18 cellular contexts compared by ENCODE assay signal in genomic region chr5:128877476-128877875, GRCh38.
DNase-seq lines count a peak whose midpoint lies in the region; ATAC-seq and TF ChIP-seq lines count a peak whose summit lies in the region.
"Had no signal": no experiment of that assay in that cellular context is flagged by ENCODE, and none has a peak within 500 bp of the region (broad histone marks: within the 10 kb centered on the region; RNA-seq: fewer than 3 reads in every experiment).

No MANE protein-coding gene starts in this region.

- DNase-seq in cardiac muscle cell (ENCODE audit: low read depth in 1 of 2, low spot score in 1 of 2) (no peak), left ventricle myocardium superior (no peak), iPS-NIHi11 (ENCODE audit: low spot score) (peak; percentile 17), neural progenitor cell (ENCODE audit: low spot score) (peak; percentile 4), DMS153 (lab: John Stamatoyannopoulos, UW) (no peak)
- DNase-seq in activated CD8-positive, alpha-beta T cell treated with anti-CD3 and anti-CD28 coated beads for 36 hours = no peak
- DNase-seq: Caco-2; CD4-positive, CD25-positive, alpha-beta regulatory T cell; CD8-positive, alpha-beta T cell; DMS79; EL; GF-D8; H7; HCEC 1CT had no signal

- no peaks in the 10 kb centered on the region for H4K20me1 ChIP-seq in neural progenitor cell (ENCODE audit: low read depth)
- H4K20me1 ChIP-seq: BLaER1 had no signal

- CTCF ChIA-PET in activated CD8-positive, alpha-beta T cell treated with anti-CD3 and anti-CD28 coated beads for 36 hours (lab: Charles Lee) = no interaction called here

- H3K4me1 ChIP-seq in cardiac muscle cell (ENCODE audit: low read depth) (peaks cover 41% of the 10 kb centered on the region), neural progenitor cell (peaks cover 8% of the 10 kb centered on the region)
- H3K4me1 ChIP-seq: Caco-2 had no signal

- no peak for TF ChIP-seq CTCF in cardiac muscle cell (IDR thresholded peaks at IDR 0.05; ENCODE audit: low read depth, low read length)
- TF ChIP-seq CTCF in neural progenitor cell (IDR thresholded peaks at IDR 0.05) = no peak
- TF ChIP-seq CTCF in activated CD8-positive, alpha-beta T cell treated with anti-CD3 and anti-CD28 coated beads for 36 hours (IDR thresholded peaks at IDR 0.05) = no peak

- H3K36me3 ChIP-seq in cardiac muscle cell = no peaks in the 10 kb centered on the region
- H3K36me3 ChIP-seq in neural progenitor cell = no peaks in the 10 kb centered on the region
- H3K36me3 ChIP-seq: BLaER1 had no signal

- no peak overlapping the region for H3K27ac Mint-ChIP-seq in neural progenitor cell
- H3K27ac Mint-ChIP-seq in activated CD8-positive, alpha-beta T cell treated with anti-CD3 and anti-CD28 coated beads for 36 hours = no peak overlapping the region
- H3K27ac Mint-ChIP-seq: B cell; CD4-positive, CD25-positive, alpha-beta regulatory T cell; CD8-positive, alpha-beta T cell had no signal

- no peaks in the 10 kb centered on the region for H3K27me3 Mint-ChIP-seq in neural progenitor cell (ENCODE audit: insufficient read depth, low read depth)
- H3K27me3 Mint-ChIP-seq in activated CD8-positive, alpha-beta T cell treated with anti-CD3 and anti-CD28 coated beads for 36 hours = peaks cover 4% of the 10 kb centered on the region
- H3K27me3 Mint-ChIP-seq: B cell; CD4-positive, CD25-positive, alpha-beta regulatory T cell had no signal

- no peaks in the 10 kb centered on the region for H3K9me3 ChIP-seq in cardiac muscle cell (ENCODE audit: low read depth)
- no peaks in the 10 kb centered on the region for H3K9me3 ChIP-seq in neural progenitor cell (ENCODE audit: low read depth)
- H3K9me3 ChIP-seq: BLaER1, Caco-2 had no signal

- no peak overlapping the region for H2AFZ ChIP-seq in neural progenitor cell (replicated peaks)

- H3F3A ChIP-seq in neural progenitor cell (ENCODE audit: low read depth) = no peaks in the 10 kb centered on the region

- no peaks in the 10 kb centered on the region for H3K4me1 Mint-ChIP-seq in neural progenitor cell
- H3K4me1 Mint-ChIP-seq in activated CD8-positive, alpha-beta T cell treated with anti-CD3 and anti-CD28 coated beads for 36 hours (ENCODE audit: low read depth) = no peaks in the 10 kb centered on the region
- H3K4me1 Mint-ChIP-seq: B cell; CD4-positive, CD25-positive, alpha-beta regulatory T cell had no signal

- H3K27ac ChIP-seq in cardiac muscle cell (peak overlapping the region; percentile 88), neural progenitor cell (no peak overlapping the region)
- H3K27ac ChIP-seq: 22Rv1, BLaER1, C4-2B had no signal

- intact Hi-C loops in left ventricle myocardium superior (cut with micrococcal nuclease) = no loop called here
- intact Hi-C loops in activated CD8-positive, alpha-beta T cell treated with anti-CD3 and anti-CD28 coated beads for 36 hours (cut with micrococcal nuclease) = no loop called here

- no peak overlapping the region for H3K4me2 ChIP-seq in neural progenitor cell
- H3K4me2 ChIP-seq: BLaER1 had no signal

- no peaks in the 10 kb centered on the region for H3K79me2 ChIP-seq in neural progenitor cell (ENCODE audit: low read depth)

- H3K27me3 ChIP-seq in cardiac muscle cell (no peaks in the 10 kb centered on the region), neural progenitor cell (no peaks in the 10 kb centered on the region)
- H3K27me3 ChIP-seq: BLaER1 had no signal

- ATAC-seq in left ventricle myocardium superior = no peak
- ATAC-seq in activated CD8-positive, alpha-beta T cell treated with anti-CD3 and anti-CD28 coated beads for 36 hours = no peak
- ATAC-seq: CD8-positive, alpha-beta T cell had no signal

- no peak overlapping the region for H3K9ac ChIP-seq in neural progenitor cell
- H3K9ac ChIP-seq: BLaER1 had no signal

- no peak overlapping the region for H3K4me3 Mint-ChIP-seq in neural progenitor cell
- H3K4me3 Mint-ChIP-seq in activated CD8-positive, alpha-beta T cell treated with anti-CD3 and anti-CD28 coated beads for 36 hours = no peak overlapping the region
- H3K4me3 Mint-ChIP-seq: B cell; CD4-positive, CD25-positive, alpha-beta regulatory T cell; CD8-positive, alpha-beta T cell had no signal

- H3K4me3 ChIP-seq in cardiac muscle cell (no peak overlapping the region), neural progenitor cell (no peak overlapping the region)
- H3K4me3 ChIP-seq: BLaER1 had no signal

- H3K36me3 Mint-ChIP-seq in neural progenitor cell = no peaks in the 10 kb centered on the region
- no peaks in the 10 kb centered on the region for H3K36me3 Mint-ChIP-seq in activated CD8-positive, alpha-beta T cell treated with anti-CD3 and anti-CD28 coated beads for 36 hours (ENCODE audit: low read depth)
- H3K36me3 Mint-ChIP-seq: CD4-positive, CD25-positive, alpha-beta regulatory T cell; CD8-positive, alpha-beta T cell had no signal

- H3K9me3 Mint-ChIP-seq in neural progenitor cell = no peaks in the 10 kb centered on the region
- H3K9me3 Mint-ChIP-seq in activated CD8-positive, alpha-beta T cell treated with anti-CD3 and anti-CD28 coated beads for 36 hours = no peaks in the 10 kb centered on the region
- H3K9me3 Mint-ChIP-seq: CD8-positive, alpha-beta T cell had no signal

- POLR2A ChIA-PET in activated CD8-positive, alpha-beta T cell treated with anti-CD3 and anti-CD28 coated beads for 36 hours (lab: Charles Lee) = no interaction called here

Comparison
In these comparisons a context has a peak if more than half of its experiments do, and no peak if none do; other contexts are left out.
1. DNase-seq: peak in iPS-NIHi11 (single experiment) and neural progenitor cell (single experiment); none in cardiac muscle cell (0 of 2), left ventricle myocardium superior (single experiment), DMS153 (single experiment) and activated CD8-positive, alpha-beta T cell treated with anti-CD3 and anti-CD28 coated beads for 36 hours (single experiment).